13 cellular contexts compared by ENCODE assay signal in genomic region chr5:173743641-173744343, GRCh38.
DNase-seq lines count a peak whose midpoint lies in the region; ATAC-seq and TF ChIP-seq lines count a peak whose summit lies in the region.
"Had no signal": no experiment of that assay in that cellular context is flagged by ENCODE, and none has a peak within 500 bp of the region (broad histone marks: within the 10 kb centered on the region; RNA-seq: fewer than 3 reads in every experiment).

No MANE protein-coding gene starts in this region.

- H3K27me3 ChIP-seq in hepatocyte (no peaks in the 10 kb centered on the region), tibial nerve (no peaks in the 10 kb centered on the region)
- H3K27me3 ChIP-seq in CD4-positive, alpha-beta memory T cell (ENCODE audit: insufficient read depth, low read length) = no peaks in the 10 kb centered on the region
- H3K27me3 ChIP-seq: left lung, right lobe of liver had no signal

- H3K4me3 Mint-ChIP-seq in CD4-positive, alpha-beta memory T cell = no peak overlapping the region

- H3K36me3 Mint-ChIP-seq in CD4-positive, alpha-beta memory T cell = no peaks in the 10 kb centered on the region

- peaks cover 0 to 8% (median 4%) of the 10 kb centered on the region in 4 donors for H3K4me1 Mint-ChIP-seq in CD4-positive, alpha-beta memory T cell

- no peaks in the 10 kb centered on the region for H3K79me2 ChIP-seq in hepatocyte

- CTCF ChIA-PET in CD4-positive, alpha-beta memory T cell (lab: Charles Lee; ENCODE audit: partially characterized antibody) = interaction anchor here (1.1 kb wide), 1 partner anchor 142 kb away, joined by 3 read pairs; no protein-coding TSS in a partner anchor

- 68% methylated on average over 9 of the region's 9 CpGs for WGBS in hepatocyte (ENCODE audit: low lambda C conversion rate, missing lambda C conversion rate)
- WGBS in tibial nerve, 2 donors = 84% methylated on average over 9 of the region's 9 CpGs

- H3K27ac ChIP-seq in hepatocyte (peak overlapping the region; percentile 89), tibial nerve (no peak overlapping the region)
- H3K27ac ChIP-seq in CD4-positive, alpha-beta memory T cell (ENCODE audit: low read depth, low read length) = no peak overlapping the region
- H3K27ac ChIP-seq: left lung, right lobe of liver had no signal

- H3K27me3 Mint-ChIP-seq in CD4-positive, alpha-beta memory T cell = no peaks in the 10 kb centered on the region

- peak; percentile 42 for ATAC-seq in GM21526 (IDR thresholded peaks at IDR 0.05; ENCODE audit: low FRiP score, unreplicated experiment)
- ATAC-seq in HG03354 (IDR thresholded peaks at IDR 0.05; ENCODE audit: poor library complexity, severe bottlenecking, unreplicated experiment) = peak; percentile 34
- ATAC-seq: left lung had no signal

- H2AFZ ChIP-seq in hepatocyte = no peak overlapping the region

- POLR2A ChIA-PET in CD4-positive, alpha-beta memory T cell (lab: Charles Lee; ENCODE audit: partially characterized antibody) = no interaction called here

- TF ChIP-seq CTCF in GM12865 (IDR thresholded peaks at IDR 0.05; ENCODE audit: insufficient read depth, low read depth, low read length, missing control alignments) (no peak), hepatocyte (IDR thresholded peaks at IDR 0.05; ENCODE audit: poor library complexity) (no peak), tibial nerve (IDR thresholded peaks at IDR 0.05) (no peak)

- DNase-seq in GM12865 (ENCODE audit: low read depth) (peak; percentile 89), hepatocyte (ENCODE audit: low spot score) (peak; percentile 30), tibial nerve (ENCODE audit: low spot score in 2 of 2) (no peak), Ammon's horn (ENCODE audit: low spot score) (no peak)
- no peak for DNase-seq in CD4-positive, alpha-beta memory T cell
- no peak for DNase-seq in activated CD4-positive, CD25-positive, alpha-beta regulatory T cell treated with anti-CD3 and anti-CD28 coated beads, Interleukin-2, amount 50 U/mL, for 72 hours
- DNase-seq: central memory CD4-positive, alpha-beta T cell; left lung; NCI-H1105; right lobe of liver had no signal

- no peaks in the 10 kb centered on the region for H4K20me1 ChIP-seq in hepatocyte (ENCODE audit: insufficient read depth, poor library complexity, severe bottlenecking)

- no peak for TF ChIP-seq POLR2A in tibial nerve (IDR thresholded peaks at IDR 0.05)

- H3K4me3 ChIP-seq in GM12865 (ENCODE audit: low read depth, low read length) (peak overlapping the region; percentile 18), hepatocyte (no peak overlapping the region), tibial nerve (no peak overlapping the region)
- H3K4me3 ChIP-seq in CD4-positive, alpha-beta memory T cell (ENCODE audit: low read length in 2 of 2) = no peak overlapping the region
- H3K4me3 ChIP-seq: left lung, right lobe of liver had no signal

- H3K9me3 ChIP-seq in hepatocyte (ENCODE audit: low read depth) (no peaks in the 10 kb centered on the region), tibial nerve (no peaks in the 10 kb centered on the region)
- H3K9me3 ChIP-seq in CD4-positive, alpha-beta memory T cell (ENCODE audit: control insufficient read depth in 1 of 2, low read length in 2 of 2) = no peaks in the 10 kb centered on the region
- H3K9me3 ChIP-seq: left lung, right lobe of liver had no signal

- H3K27ac Mint-ChIP-seq in CD4-positive, alpha-beta memory T cell = no peak overlapping the region
- H3K27ac Mint-ChIP-seq: activated T-helper 2 cell treated with anti-CD3 and anti-CD28 coated beads, Interferon-gamma antibody, Interleukin-2, Interleukin-4, amounts not matched to agents 10 μg/mL and 5 μg/mL and 100 μg/mL, durations not matched to agents 14 hours and 24 hours and 36 hours had no signal

- H3K36me3 ChIP-seq in hepatocyte (replicated peaks; ENCODE audit: insufficient read depth, low read depth) (no peaks in the 10 kb centered on the region), tibial nerve (no peaks in the 10 kb centered on the region)
- no peaks in the 10 kb centered on the region for H3K36me3 ChIP-seq in CD4-positive, alpha-beta memory T cell (ENCODE audit: insufficient read depth, low read length)
- H3K36me3 ChIP-seq: left lung, right lobe of liver had no signal

- H3K9me2 ChIP-seq in hepatocyte (replicated peaks; ENCODE audit: insufficient read depth) = no peaks in the 10 kb centered on the region

- no peak overlapping the region for H3K4me2 ChIP-seq in hepatocyte

- peaks cover 11% of the 10 kb centered on the region for H3K4me1 ChIP-seq in hepatocyte (ENCODE audit: insufficient read depth)
- no peaks in the 10 kb centered on the region for H3K4me1 ChIP-seq in CD4-positive, alpha-beta memory T cell (ENCODE audit: insufficient read depth, low read length)
- peaks cover 0 to 5% (median 0%) of the 10 kb centered on the region in 4 donors for H3K4me1 ChIP-seq in tibial nerve

- TF ChIP-seq EP300 in tibial nerve (IDR thresholded peaks at IDR 0.05) = no peak

- H3K9me3 Mint-ChIP-seq in CD4-positive, alpha-beta memory T cell = no peaks in the 10 kb centered on the region
- H3K9me3 Mint-ChIP-seq: activated T-helper 2 cell treated with anti-CD3 and anti-CD28 coated beads, Interferon-gamma antibody, Interleukin-2, Interleukin-4, amounts not matched to agents 10 μg/mL and 5 μg/mL and 100 μg/mL, durations not matched to agents 14 hours and 24 hours and 36 hours had no signal

- intact Hi-C loops in CD4-positive, alpha-beta memory T cell (cut with micrococcal nuclease) = no loop called here

Comparison
In these comparisons a context has a peak if more than half of its experiments do, and no peak if none do; other contexts are left out.
1. DNase-seq: peak in GM12865 (single experiment) and hepatocyte (single experiment); none in CD4-positive, alpha-beta memory T cell (0 of 5), tibial nerve (0 of 2), activated CD4-positive, CD25-positive, alpha-beta regulatory T cell treated with anti-CD3 and anti-CD28 coated beads, Interleukin-2, amount 50 U/mL, for 72 hours (single experiment) and Ammon's horn (single experiment).